Comparison of ENCODE assay signal across 2 cellular contexts in genomic region chr17:4549781-4550533, GRCh38.
TF ChIP-seq lines count a peak whose summit lies in the region.

No MANE protein-coding gene starts in this region.

TF ChIP-seq in IMR-90, 13 proteins besides CTCF, POLR2A, EP300 and RAD21:
- TF ChIP-seq MXI1 (IDR thresholded peaks at IDR 0.05; ENCODE audit: borderline replicate concordance, low read depth, low read length) (no peak), RFX5 (IDR thresholded peaks at IDR 0.05; ENCODE audit: low read depth, low read length) (no peak), SMC3 (IDR thresholded peaks at IDR 0.05; ENCODE audit: low read depth, low read length) (no peak), USF2 (IDR thresholded peaks at IDR 0.05; ENCODE audit: low read depth, low read length) (no peak), CHD1 (IDR thresholded peaks at IDR 0.05; ENCODE audit: low read depth, low read length) (no peak)
TF ChIP-seq in IMR-90: peak in this region for 0.

TF ChIP-seq in H1, 55 proteins besides CTCF, POLR2A, EP300 and RAD21:
- TF ChIP-seq CEBPB (IDR thresholded peaks at IDR 0.05; ENCODE audit: low read depth, low read length) (no peak), SIRT6 (IDR thresholded peaks at IDR 0.05; ENCODE audit: low read length) (no peak), CREB1 (IDR thresholded peaks at IDR 0.05) (no peak), MAFK (IDR thresholded peaks at IDR 0.05; ENCODE audit: low read depth, low read length) (no peak), NRF1 (IDR thresholded peaks at IDR 0.05; ENCODE audit: low read depth, low read length) (no peak), RBBP5 (IDR thresholded peaks at IDR 0.05; ENCODE audit: borderline replicate concordance, low read depth, low read length) (no peak), GTF2F1 (IDR thresholded peaks at IDR 0.05; ENCODE audit: borderline replicate concordance, low read depth, low read length) (no peak), KDM4A (IDR thresholded peaks at IDR 0.05; ENCODE audit: low read depth, low read length, severe bottlenecking) (no peak), POU5F1 (IDR thresholded peaks at IDR 0.05; ENCODE audit: low read depth, low read length) (no peak), MAX (IDR thresholded peaks at IDR 0.05) (no peak), SRF (IDR thresholded peaks at IDR 0.05; ENCODE audit: low read depth, low read length) (no peak), HDAC2 (IDR thresholded peaks at IDR 0.05; ENCODE audit: borderline replicate concordance in 1 of 2, low read depth in 2 of 2, low read length in 2 of 2) (no peak)
- TF ChIP-seq, protein P1, sequence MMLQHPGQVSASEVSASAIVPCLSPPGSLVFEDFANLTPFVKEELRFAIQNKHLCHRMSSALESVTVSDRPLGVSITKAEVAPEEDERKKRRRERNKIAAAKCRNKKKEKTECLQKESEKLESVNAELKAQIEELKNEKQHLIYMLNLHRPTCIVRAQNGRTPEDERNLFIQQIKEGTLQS (IDR thresholded peaks at IDR 0.05; ENCODE audit: insufficient read depth, low read depth, low read length), result no peak
